In genomic region chr6:30717845-30718795, GRCh38 we compare ENCODE assay signal across 6 cellular contexts. TPM values are rescaled to one million over a fixed set of nuclear protein-coding genes. Genes with fewer than 3 reads are reported as not detected.
A peak's percentile ranks its signal among the peaks of the same experiment; 100 is the strongest.
DNase-seq lines count a peak whose midpoint lies in the region; ATAC-seq and TF ChIP-seq lines count a peak whose summit lies in the region.
"Not testable (repeated sequence)": the region's sequence is repeated elsewhere in the genome, so short reads cannot be mapped to it uniquely, and the experiment has no call there.

No MANE protein-coding gene starts in this region.

- peaks cover 10% of the 10 kb centered on the region for H4K20me1 ChIP-seq in MM.1S (ENCODE audit: insufficient read depth, low read length)

- H3K27ac ChIP-seq in MM.1S (ENCODE audit: low read length) = peak overlapping the region; percentile 92
- H3K27ac ChIP-seq in skeletal muscle tissue (ENCODE audit: low read depth, low read length) = peak overlapping the region; percentile 96

- H3K36me3 ChIP-seq in BJ (ENCODE audit: control insufficient read depth, insufficient read depth, low read length); MM.1S (replicated peaks; ENCODE audit: insufficient read depth, low read length): not testable (repeated sequence)
- H3K36me3 ChIP-seq in skeletal muscle tissue (ENCODE audit: control insufficient read depth in 3 of 3, insufficient read depth in 3 of 3, low read length in 3 of 3) = peaks cover 20 to 24% (median 24%) of the 10 kb centered on the region in 3 donors

- peaks cover 47% of the 10 kb centered on the region for H3F3A ChIP-seq in MM.1S (ENCODE audit: insufficient read depth, low read length)

- not testable (repeated sequence) for TF ChIP-seq CTCF in BJ (IDR thresholded peaks at IDR 0.05; ENCODE audit: insufficient read depth, low read depth, low read length); MM.1S (IDR thresholded peaks at IDR 0.05; ENCODE audit: low read length); epithelial cell of esophagus (IDR thresholded peaks at IDR 0.05; ENCODE audit: insufficient read depth, low read depth, low read length, missing control alignments)

- peaks cover 44% of the 10 kb centered on the region for H3K4me1 Mint-ChIP-seq in activated naive CD4-positive, alpha-beta T cell treated with anti-CD3 and anti-CD28 coated beads for 36 hours (ENCODE audit: low read depth)
- peaks cover 27% of the 10 kb centered on the region for H3K4me1 Mint-ChIP-seq in memory B cell

- peak overlapping the region; percentile 97 for H3K27ac Mint-ChIP-seq in activated naive CD4-positive, alpha-beta T cell treated with anti-CD3 and anti-CD28 coated beads for 36 hours
- peak overlapping the region; percentile 92 for H3K27ac Mint-ChIP-seq in memory B cell

- peaks cover 43% of the 10 kb centered on the region for H3K79me2 ChIP-seq in MM.1S (ENCODE audit: low read length)

- H3K27me3 ChIP-seq in BJ (ENCODE audit: control insufficient read depth, insufficient read depth, low read length); MM.1S (replicated peaks; ENCODE audit: insufficient read depth, low read length); skeletal muscle tissue (ENCODE audit: control insufficient read depth in 3 of 3, insufficient read depth in 3 of 3, low read length in 3 of 3): not testable (repeated sequence)

- H3K9me3 Mint-ChIP-seq in activated naive CD4-positive, alpha-beta T cell treated with anti-CD3 and anti-CD28 coated beads for 36 hours; memory B cell: not testable (repeated sequence)

- H3K4me2 ChIP-seq in MM.1S (ENCODE audit: low read depth, low read length) = peak overlapping the region; percentile 89

- H3K27me3 Mint-ChIP-seq in activated naive CD4-positive, alpha-beta T cell treated with anti-CD3 and anti-CD28 coated beads for 36 hours (ENCODE audit: low read depth); memory B cell: not testable (repeated sequence)

- ATAC-seq in memory B cell (ENCODE audit: low read depth) = not testable (repeated sequence)

- H3K4me1 ChIP-seq in MM.1S (ENCODE audit: low read length) (peaks cover 12% of the 10 kb centered on the region), skeletal muscle tissue (ENCODE audit: control insufficient read depth in 3 of 3, insufficient read depth in 3 of 3, low read length in 3 of 3) (peaks cover 21 to 29% (median 28%) of the 10 kb centered on the region in 3 donors)

- CTCF ChIA-PET in BJ (lab: Yijun Ruan, JAX) = interaction anchor here (1.2 to 20.5 kb wide), 2 partner anchors 30 to 40 kb away, joined by 3 to 387 read pairs; partner anchors contain the start of gene DHX16
- CTCF ChIA-PET in activated naive CD4-positive, alpha-beta T cell treated with anti-CD3 and anti-CD28 coated beads for 36 hours (lab: Charles Lee) = interaction anchor here (1.2 to 2.9 kb wide), 4 partner anchors 12 to 39 kb away, joined by 4 to 13 read pairs (median 6); no protein-coding TSS in a partner anchor

- H3K4me3 Mint-ChIP-seq in activated naive CD4-positive, alpha-beta T cell treated with anti-CD3 and anti-CD28 coated beads for 36 hours = peak overlapping the region; percentile 98
- H3K4me3 Mint-ChIP-seq in memory B cell = peak overlapping the region; percentile 92

- POLR2A ChIA-PET in BJ (lab: Charles Lee) = interaction anchor here (0.6 to 1.3 kb wide), 4 partner anchors 22 to 128 kb away, joined by 4 to 27 read pairs (median 10); partner anchors contain the start of gene NRM

- H2AFZ ChIP-seq in MM.1S (ENCODE audit: low read length) = peak overlapping the region; percentile 72

- intact Hi-C loops in activated naive CD4-positive, alpha-beta T cell treated with anti-CD3 and anti-CD28 coated beads for 36 hours (cut with micrococcal nuclease) = loop anchor here (1.0 to 5.0 kb wide), 7 partner anchors 36 to 484 kb away; partner anchors contain the start of genes GNL1, GTF2H4, HLA-E and MRPS18B

- H3K4me3 ChIP-seq in BJ (ENCODE audit: low read depth, low read length) = peak overlapping the region; percentile 37
- peak overlapping the region; percentile 73 for H3K4me3 ChIP-seq in MM.1S (ENCODE audit: low read length)
- H3K4me3 ChIP-seq in epithelial cell of esophagus (ENCODE audit: low read length) = peak overlapping the region; percentile 34
- H3K4me3 ChIP-seq in skeletal muscle tissue (ENCODE audit: low read length in 3 of 3) = peak overlapping the region; percentile 71 to 93 (median 87)

- not testable (repeated sequence) for H3K9me2 ChIP-seq in MM.1S (replicated peaks; ENCODE audit: insufficient read depth, low read length)

- peaks cover 64% of the 10 kb centered on the region for H3K36me3 Mint-ChIP-seq in activated naive CD4-positive, alpha-beta T cell treated with anti-CD3 and anti-CD28 coated beads for 36 hours (ENCODE audit: low read depth)
- H3K36me3 Mint-ChIP-seq in memory B cell = peaks cover 17% of the 10 kb centered on the region

- H3K9ac ChIP-seq in MM.1S (ENCODE audit: low read length) (peak overlapping the region; percentile 65), skeletal muscle tissue (ENCODE audit: low read depth in 1 of 3, low read length in 3 of 3) (peak overlapping the region; percentile 76 to 83 (median 77))

- not testable (repeated sequence) for H3K9me3 ChIP-seq in MM.1S (replicated peaks; ENCODE audit: insufficient read depth, low read length); skeletal muscle tissue (ENCODE audit: control insufficient read depth in 3 of 3, low read length in 3 of 3)

- not testable (repeated sequence) for DNase-seq in BJ (ENCODE audit: low read depth); MM.1S; activated naive CD4-positive, alpha-beta T cell treated with anti-CD3 and anti-CD28 coated beads for 36 hours; epithelial cell of esophagus (ENCODE audit: low read depth); memory B cell (ENCODE audit: low spot score in 2 of 2)

RNA-seq across cellular contexts. Expression of gene MDC1, which starts 1.0 kb away (rescaled TPM):
- polyA plus RNA-seq in BJ (2011; rRNA removed) = 5.1 and 7.5 TPM in 2 replicates
- polyA minus RNA-seq in BJ (2011; rRNA and poly(A)+ RNA removed) = 5.0 and 24.5 TPM in 2 replicates
- 10 to 100 TPM; 84.1 to 84.8 TPM for total RNA-seq in activated naive CD4-positive, alpha-beta T cell treated with anti-CD3 and anti-CD28 coated beads for 36 hours
- 5.2 TPM for total RNA-seq in skeletal muscle tissue

RNA-seq across cellular contexts. Expression of gene TUBB, which starts 2.0 kb away (rescaled TPM):
- 1,140 and 1,840 TPM in 2 replicates for polyA plus RNA-seq in BJ (2011; rRNA removed)
- polyA minus RNA-seq in BJ (2011; rRNA and poly(A)+ RNA removed) = 739 and 1,365 TPM in 2 replicates
- 1,000 to 10,000 TPM; 1,781 to 1,838 TPM for total RNA-seq in activated naive CD4-positive, alpha-beta T cell treated with anti-CD3 and anti-CD28 coated beads for 36 hours
- total RNA-seq in skeletal muscle tissue = 317 TPM

RNA-seq across cellular contexts. Expression of gene FLOT1, which starts 24.4 kb away (rescaled TPM):
- polyA plus RNA-seq in BJ (2011; rRNA removed) = 205 and 292 TPM in 2 replicates
- polyA minus RNA-seq in BJ (2011; rRNA and poly(A)+ RNA removed) = 68.5 and 104 TPM in 2 replicates
- total RNA-seq in activated naive CD4-positive, alpha-beta T cell treated with anti-CD3 and anti-CD28 coated beads for 36 hours = 100 to 1,000 TPM; 162 to 173 TPM
- total RNA-seq in skeletal muscle tissue = 44.9 TPM

RNA-seq across cellular contexts. Expression of gene IER3, which starts 26.2 kb away (rescaled TPM):
- polyA plus RNA-seq in BJ (2011; rRNA removed) = 43.7 and 51.7 TPM in 2 replicates
- 24.5 and 28.3 TPM in 2 replicates for polyA minus RNA-seq in BJ (2011; rRNA and poly(A)+ RNA removed)
- total RNA-seq in activated naive CD4-positive, alpha-beta T cell treated with anti-CD3 and anti-CD28 coated beads for 36 hours = 10 to 100 TPM; 32.2 to 34.0 TPM
- 4.2 TPM for total RNA-seq in skeletal muscle tissue

RNA-seq across cellular contexts. Expression of gene NRM, which starts 27.3 kb away (rescaled TPM):
- polyA plus RNA-seq in BJ (2011; rRNA removed) = 12.6 and 19.7 TPM in 2 replicates
- 8.8 and 13.5 TPM in 2 replicates for polyA minus RNA-seq in BJ (2011; rRNA and poly(A)+ RNA removed)
- total RNA-seq in activated naive CD4-positive, alpha-beta T cell treated with anti-CD3 and anti-CD28 coated beads for 36 hours = 10 to 100 TPM; 31.0 to 32.0 TPM
- total RNA-seq in skeletal muscle tissue = 3.7 TPM

Comparison
In these comparisons a context has a peak if more than half of its experiments do, and no peak if none do; other contexts are left out.
1. H3K4me3 ChIP-seq: peak in every context shown above with its lines; median percentile 87 in skeletal muscle tissue; 73 in MM.1S; 37 in BJ; 34 in epithelial cell of esophagus.
2. RNA of gene MDC1, which starts 1.0 kb away (total RNA-seq): 84.1 to 84.8 TPM in activated naive CD4-positive, alpha-beta T cell treated with anti-CD3 and anti-CD28 coated beads for 36 hours; 5.2 TPM in skeletal muscle tissue (single experiment); every median in the first group is over 10 times any median in the second.